In genomic region chr4:46329118-46329976, GRCh38 we compare ENCODE assay signal across 8 cellular contexts.
DNase-seq lines count a peak whose midpoint lies in the region; ATAC-seq and TF ChIP-seq lines count a peak whose summit lies in the region.

No MANE protein-coding gene starts in this region.

- H3K36me3 ChIP-seq in transverse colon, result no peaks in the 10 kb centered on the region

- H3K4me1 ChIP-seq in transverse colon, result peaks cover 0 to 3% (median 0%) of the 10 kb centered on the region in 4 donors

- WGBS in transverse colon (ENCODE audit: low coverage in 1 of 2), 2 donors, result 0 to 5% methylated on average over 1 to 2 of the region's 2 CpGs

- TF ChIP-seq POLR2A in transverse colon (IDR thresholded peaks at IDR 0.05), result no peak

- in situ Hi-C loops in transverse colon (cut with MboI; ENCODE audit: low pct_ligation_motif_present in 1 of 4, low pct_unique_long_range_greater_than_20kb in 1 of 4, low sequenced_read_pairs in 3 of 4), result no loop called here

- H3K27ac Mint-ChIP-seq in activated T-cell treated with anti-CD3 and anti-CD28 coated beads, Interleukin-2, amount 50 U/mL, for 72 hours, result no peak overlapping the region

- TF ChIP-seq CTCF in GM12873 (IDR thresholded peaks at IDR 0.05; ENCODE audit: insufficient read depth, low read depth, low read length, missing control alignments) (peak; percentile 56), transverse colon (IDR thresholded peaks at IDR 0.05) (peak; percentile 24 to 54 (median 47))

- intact Hi-C loops in transverse colon (cut with DNase I; ENCODE audit: low total_unique reads), result no loop called here

- no peaks in the 10 kb centered on the region for H3K27me3 Mint-ChIP-seq in activated T-cell treated with anti-CD3 and anti-CD28 coated beads, Interleukin-2, amount 50 U/mL, for 72 hours (ENCODE audit: low read depth)

- no peak overlapping the region for H3K27ac ChIP-seq in transverse colon

- no peaks in the 10 kb centered on the region for H3K4me1 Mint-ChIP-seq in activated T-cell treated with anti-CD3 and anti-CD28 coated beads, Interleukin-2, amount 50 U/mL, for 72 hours (ENCODE audit: low read depth)

- H3K9me3 ChIP-seq in transverse colon, result no peaks in the 10 kb centered on the region

- ATAC-seq in HG03565 (IDR thresholded peaks at IDR 0.05; ENCODE audit: unreplicated experiment), result peak; percentile 53
- ATAC-seq in HG02678 (IDR thresholded peaks at IDR 0.05; ENCODE audit: unreplicated experiment), result no peak
- no peak for ATAC-seq in activated T-cell treated with anti-CD3 and anti-CD28 coated beads, Interleukin-2, amount 50 U/mL, for 72 hours (replicated peaks in 1 of 2)

- H3K36me3 Mint-ChIP-seq in activated T-cell treated with anti-CD3 and anti-CD28 coated beads, Interleukin-2, amount 50 U/mL, for 72 hours (ENCODE audit: insufficient read depth in 2 of 2), result no peaks in the 10 kb centered on the region

- peaks cover 3 to 5% of the 10 kb centered on the region in 2 donors for H3K9me3 Mint-ChIP-seq in activated T-cell treated with anti-CD3 and anti-CD28 coated beads, Interleukin-2, amount 50 U/mL, for 72 hours

- H3K4me3 ChIP-seq in transverse colon, result no peak overlapping the region

- peak; percentile 27 for DNase-seq in RPMI8226
- DNase-seq in globus pallidus (ENCODE audit: low spot score), result peak; percentile 77
- peak; percentile 14 for DNase-seq in transverse colon
- DNase-seq in activated CD4-positive, alpha-beta T cell treated with anti-CD3 and anti-CD28 coated beads for 4 hours, result no peak
- no peak for DNase-seq in activated T-cell treated with anti-CD3 and anti-CD28 coated beads, Interleukin-2, amount 50 U/mL, for 72 hours

- no peak for TF ChIP-seq EP300 in transverse colon (IDR thresholded peaks at IDR 0.05; ENCODE audit: low read depth)

- H3K27me3 ChIP-seq in transverse colon, result no peaks in the 10 kb centered on the region

- no peak overlapping the region for H3K4me3 Mint-ChIP-seq in activated T-cell treated with anti-CD3 and anti-CD28 coated beads, Interleukin-2, amount 50 U/mL, for 72 hours

Comparison
In these comparisons a context has a peak if more than half of its experiments do, and no peak if none do; other contexts are left out.
1. DNase-seq: peak in RPMI8226 (single experiment), globus pallidus (single experiment) and transverse colon (single experiment); none in activated CD4-positive, alpha-beta T cell treated with anti-CD3 and anti-CD28 coated beads for 4 hours (0 of 2) and activated T-cell treated with anti-CD3 and anti-CD28 coated beads, Interleukin-2, amount 50 U/mL, for 72 hours (0 of 2).